In genomic region chr3:94130690-94131089, GRCh38 we compare ENCODE assay signal across 20 cellular contexts.
DNase-seq lines count a peak whose midpoint lies in the region; ATAC-seq, FAIRE-seq and TF ChIP-seq lines count a peak whose summit lies in the region.
"Had no signal": no experiment of that assay in that cellular context is flagged by ENCODE, and none has a peak within 500 bp of the region (broad histone marks: within the 10 kb centered on the region; RNA-seq: fewer than 3 reads in every experiment).

No MANE protein-coding gene starts in this region.

- H3K27me3 ChIP-seq in foreskin keratinocyte, result no peaks in the 10 kb centered on the region
- H3K27me3 ChIP-seq: MG63 had no signal

- H3K27ac Mint-ChIP-seq in activated naive CD8-positive, alpha-beta T cell treated with anti-CD3 and anti-CD28 coated beads, Interleukin-2, amount 50 U/mL, for 24 hours, result no peak overlapping the region
- H3K27ac Mint-ChIP-seq in activated naive CD8-positive, alpha-beta T cell treated with anti-CD3 and anti-CD28 coated beads for 36 hours, result no peak overlapping the region
- H3K27ac Mint-ChIP-seq in stimulated activated effector memory CD8-positive, alpha-beta T cell treated with anti-CD3 and anti-CD28 coated beads, Interleukin-12 subunit alpha, Interleukin-12 subunit beta, amount 100 ng/mL, for 72 hours, result no peak overlapping the region
- H3K27ac Mint-ChIP-seq in activated T-helper 1 cell treated with anti-CD3 and anti-CD28 coated beads, Interleukin-12 subunit alpha, Interleukin-12 subunit beta, Interleukin-2, Interleukin-4 antibody, amounts not matched to agents 30 ng/mL and 10 ng/mL and 1 ng/mL, durations not matched to agents 14 hours and 24 hours and 36 hours, result no peak overlapping the region

- H3K27me3 Mint-ChIP-seq in activated naive CD8-positive, alpha-beta T cell treated with anti-CD3 and anti-CD28 coated beads, Interleukin-2, amount 50 U/mL, for 24 hours, result no peaks in the 10 kb centered on the region
- H3K27me3 Mint-ChIP-seq in activated naive CD8-positive, alpha-beta T cell treated with anti-CD3 and anti-CD28 coated beads for 36 hours, result no peaks in the 10 kb centered on the region
- no peaks in the 10 kb centered on the region for H3K27me3 Mint-ChIP-seq in activated T-helper 1 cell treated with anti-CD3 and anti-CD28 coated beads, Interleukin-12 subunit alpha, Interleukin-12 subunit beta, Interleukin-2, Interleukin-4 antibody, amounts not matched to agents 30 ng/mL and 10 ng/mL and 1 ng/mL, durations not matched to agents 14 hours and 24 hours and 36 hours (ENCODE audit: insufficient read depth)

- intact Hi-C loops in activated T-helper 1 cell treated with anti-CD3 and anti-CD28 coated beads, Interleukin-12 subunit alpha, Interleukin-12 subunit beta, Interleukin-2, Interleukin-4 antibody, amounts not matched to agents 30 ng/mL and 10 ng/mL and 1 ng/mL, durations not matched to agents 14 hours and 24 hours and 36 hours (cut with micrococcal nuclease), result no loop called here

- no peak for TF ChIP-seq CTCF in foreskin keratinocyte (conservative IDR thresholded peaks at IDR 0.05)

- DNase-seq in activated naive CD8-positive, alpha-beta T cell treated with anti-CD3 and anti-CD28 coated beads, Interleukin-2, amount 50 U/mL, for 24 hours, result no peak
- no peak for DNase-seq in activated naive CD8-positive, alpha-beta T cell treated with anti-CD3 and anti-CD28 coated beads for 36 hours
- no peak for DNase-seq in RCC 7860 (ENCODE audit: low spot score)
- no peak for DNase-seq in stimulated activated effector memory CD8-positive, alpha-beta T cell treated with anti-CD3 and anti-CD28 coated beads, Interleukin-12 subunit alpha, Interleukin-12 subunit beta, amount 100 ng/mL, for 72 hours (ENCODE audit: low spot score in 2 of 2)
- no peak for DNase-seq in HK-2 (ENCODE audit: unreplicated experiment)
- no peak for DNase-seq in foreskin keratinocyte
- no peak for DNase-seq in activated T-helper 1 cell treated with anti-CD3 and anti-CD28 coated beads, Interleukin-12 subunit alpha, Interleukin-12 subunit beta, Interleukin-2, Interleukin-4 antibody, amounts not matched to agents 30 ng/mL and 10 ng/mL and 1 ng/mL, durations not matched to agents 14 hours and 24 hours and 36 hours (ENCODE audit: low spot score)
- DNase-seq: C1 segment of cervical spinal cord; KBM-7; MG63; NCI-H1092 treated with DMSO at 0.1 percent for 48 hours; NCI-H1694; NCI-H345; NCI-H526 treated with DMSO at 0.1 percent for 48 hours; NK-92 treated with Interleukin-12 subunit alpha and Interleukin-12 subunit beta, amount 100 ng/mL, for 24 hours; SHP77 treated with DMSO at 0.1 percent for 48 hours had no signal

- peaks cover 3% of the 10 kb centered on the region for H3K4me1 Mint-ChIP-seq in activated naive CD8-positive, alpha-beta T cell treated with anti-CD3 and anti-CD28 coated beads, Interleukin-2, amount 50 U/mL, for 24 hours
- H3K4me1 Mint-ChIP-seq in activated naive CD8-positive, alpha-beta T cell treated with anti-CD3 and anti-CD28 coated beads for 36 hours, result peaks cover 5% of the 10 kb centered on the region
- no peaks in the 10 kb centered on the region for H3K4me1 Mint-ChIP-seq in stimulated activated effector memory CD8-positive, alpha-beta T cell treated with anti-CD3 and anti-CD28 coated beads, Interleukin-12 subunit alpha, Interleukin-12 subunit beta, amount 100 ng/mL, for 72 hours
- no peaks in the 10 kb centered on the region for H3K4me1 Mint-ChIP-seq in activated T-helper 1 cell treated with anti-CD3 and anti-CD28 coated beads, Interleukin-12 subunit alpha, Interleukin-12 subunit beta, Interleukin-2, Interleukin-4 antibody, amounts not matched to agents 30 ng/mL and 10 ng/mL and 1 ng/mL, durations not matched to agents 14 hours and 24 hours and 36 hours (ENCODE audit: low read depth)

- ATAC-seq in activated naive CD8-positive, alpha-beta T cell treated with anti-CD3 and anti-CD28 coated beads, Interleukin-2, amount 50 U/mL, for 24 hours, result peak; percentile 15
- ATAC-seq in HG02759 (IDR thresholded peaks at IDR 0.05; ENCODE audit: unreplicated experiment), result peak; percentile 44
- peak; percentile 44 for ATAC-seq in stimulated activated effector memory CD8-positive, alpha-beta T cell treated with anti-CD3 and anti-CD28 coated beads, Interleukin-12 subunit alpha, Interleukin-12 subunit beta, amount 100 ng/mL, for 72 hours
- no peak for ATAC-seq in foreskin keratinocyte
- ATAC-seq: Panc1 had no signal

- peak; percentile 12 for FAIRE-seq in RCC 7860 (lab: Jason Lieb, UNC)
- FAIRE-seq: GM18507, H54 had no signal

- H3K36me3 Mint-ChIP-seq in activated naive CD8-positive, alpha-beta T cell treated with anti-CD3 and anti-CD28 coated beads, Interleukin-2, amount 50 U/mL, for 24 hours (ENCODE audit: low read depth), result peaks cover 13% of the 10 kb centered on the region
- peaks cover 14% of the 10 kb centered on the region for H3K36me3 Mint-ChIP-seq in activated naive CD8-positive, alpha-beta T cell treated with anti-CD3 and anti-CD28 coated beads for 36 hours
- H3K36me3 Mint-ChIP-seq in stimulated activated effector memory CD8-positive, alpha-beta T cell treated with anti-CD3 and anti-CD28 coated beads, Interleukin-12 subunit alpha, Interleukin-12 subunit beta, amount 100 ng/mL, for 72 hours, result peaks cover 34% of the 10 kb centered on the region
- peaks cover 4% of the 10 kb centered on the region for H3K36me3 Mint-ChIP-seq in activated T-helper 1 cell treated with anti-CD3 and anti-CD28 coated beads, Interleukin-12 subunit alpha, Interleukin-12 subunit beta, Interleukin-2, Interleukin-4 antibody, amounts not matched to agents 30 ng/mL and 10 ng/mL and 1 ng/mL, durations not matched to agents 14 hours and 24 hours and 36 hours (ENCODE audit: low read depth)

- H3K4me3 Mint-ChIP-seq in activated naive CD8-positive, alpha-beta T cell treated with anti-CD3 and anti-CD28 coated beads, Interleukin-2, amount 50 U/mL, for 24 hours, result no peak overlapping the region
- H3K4me3 Mint-ChIP-seq in activated naive CD8-positive, alpha-beta T cell treated with anti-CD3 and anti-CD28 coated beads for 36 hours, result no peak overlapping the region
- H3K4me3 Mint-ChIP-seq in stimulated activated effector memory CD8-positive, alpha-beta T cell treated with anti-CD3 and anti-CD28 coated beads, Interleukin-12 subunit alpha, Interleukin-12 subunit beta, amount 100 ng/mL, for 72 hours, result no peak overlapping the region
- H3K4me3 Mint-ChIP-seq in activated T-helper 1 cell treated with anti-CD3 and anti-CD28 coated beads, Interleukin-12 subunit alpha, Interleukin-12 subunit beta, Interleukin-2, Interleukin-4 antibody, amounts not matched to agents 30 ng/mL and 10 ng/mL and 1 ng/mL, durations not matched to agents 14 hours and 24 hours and 36 hours, result no peak overlapping the region

- H3K9me3 Mint-ChIP-seq in activated naive CD8-positive, alpha-beta T cell treated with anti-CD3 and anti-CD28 coated beads, Interleukin-2, amount 50 U/mL, for 24 hours, result peaks cover 5% of the 10 kb centered on the region
- no peaks in the 10 kb centered on the region for H3K9me3 Mint-ChIP-seq in activated naive CD8-positive, alpha-beta T cell treated with anti-CD3 and anti-CD28 coated beads for 36 hours
- peaks cover under 1% of the 10 kb centered on the region for H3K9me3 Mint-ChIP-seq in stimulated activated effector memory CD8-positive, alpha-beta T cell treated with anti-CD3 and anti-CD28 coated beads, Interleukin-12 subunit alpha, Interleukin-12 subunit beta, amount 100 ng/mL, for 72 hours
- H3K9me3 Mint-ChIP-seq in activated T-helper 1 cell treated with anti-CD3 and anti-CD28 coated beads, Interleukin-12 subunit alpha, Interleukin-12 subunit beta, Interleukin-2, Interleukin-4 antibody, amounts not matched to agents 30 ng/mL and 10 ng/mL and 1 ng/mL, durations not matched to agents 14 hours and 24 hours and 36 hours, result no peaks in the 10 kb centered on the region

- peaks cover 14% of the 10 kb centered on the region for H3K4me1 ChIP-seq in foreskin keratinocyte

- H3K27ac ChIP-seq in foreskin keratinocyte, result no peak overlapping the region
